16 cellular contexts compared by ENCODE assay signal in the genomic region with DNA sequence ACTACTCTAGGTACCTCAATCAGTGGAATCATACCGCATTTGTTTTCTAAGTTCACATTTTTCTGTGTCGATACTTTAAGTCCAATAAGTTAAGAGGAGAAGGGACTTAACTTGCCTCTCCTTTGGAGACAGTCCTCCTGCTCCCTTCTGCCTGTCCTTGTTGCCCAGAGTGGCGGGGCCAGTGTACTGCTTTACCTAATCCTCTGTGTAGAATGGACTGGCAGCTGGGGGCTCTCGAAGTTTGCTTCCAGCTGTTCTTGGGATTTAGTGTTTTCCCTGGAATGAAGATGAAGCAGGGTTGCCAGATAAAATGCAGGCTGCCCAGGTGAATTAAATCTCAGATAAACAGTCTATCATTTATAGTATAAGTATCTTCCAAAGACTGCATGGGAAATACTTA.
"Had no signal": no experiment of that assay in that cellular context is flagged by ENCODE, and none has a peak within 500 bp of the region (broad histone marks: within the 10 kb centered on the region; RNA-seq: fewer than 3 reads in every experiment).

No MANE protein-coding gene starts in this region.

- H3K27ac Mint-ChIP-seq: activated CD4-positive, alpha-beta T cell treated with anti-CD3 and anti-CD28 coated beads, Interleukin-2, amount 10 ng/mL, durations not matched to agents 24 days and 14 days; activated naive CD4-positive, alpha-beta T cell treated with anti-CD3 and anti-CD28 coated beads, Interleukin-2, amount 10 ng/mL, durations not matched to agents 7 days and 5 days; activated T-helper 1 cell treated with anti-CD3 and anti-CD28 coated beads, Interleukin-12 subunit alpha, Interleukin-12 subunit beta, Interleukin-2, Interleukin-4 antibody, amounts not matched to agents 30 ng/mL and 10 ng/mL and 1 ng/mL, durations not matched to agents 14 hours and 24 hours and 36 hours; naive B cell; stimulated activated naive B cell treated with anti-CD40 and anti-IgM and Interleukin-4, amounts not matched to agents 10 μg/mL and 1 μg/mL and 100 μg/mL, for 72 hours had no signal

- H3K27me3 ChIP-seq: dorsolateral prefrontal cortex, neutrophil, tibial nerve, uterus had no signal

- H3K4me1 ChIP-seq: uterus had no signal

- H3K9me3 ChIP-seq: neutrophil, tibial nerve, uterus had no signal

- H3K4me1 Mint-ChIP-seq: activated CD4-positive, alpha-beta T cell treated with anti-CD3 and anti-CD28 coated beads, Interleukin-2, amount 10 ng/mL, durations not matched to agents 24 days and 14 days; activated naive CD4-positive, alpha-beta T cell treated with anti-CD3 and anti-CD28 coated beads, Interleukin-2, amount 10 ng/mL, durations not matched to agents 7 days and 5 days; naive B cell; stimulated activated naive B cell treated with anti-CD40 and anti-IgM and Interleukin-4, amounts not matched to agents 10 μg/mL and 1 μg/mL and 100 μg/mL, for 72 hours had no signal

- H3K27ac ChIP-seq: neutrophil, uterus had no signal

- DNase-seq: activated CD4-positive, alpha-beta T cell treated with anti-CD3 and anti-CD28 coated beads, Interleukin-2, amount 10 ng/mL, durations not matched to agents 24 days and 14 days; activated CD4-positive, CD25-positive, alpha-beta regulatory T cell; activated CD8-positive, alpha-beta memory T cell treated with anti-CD3 and anti-CD28 coated beads, Interleukin-2, amount 50 U/mL, for 48 hours; activated naive CD4-positive, alpha-beta T cell treated with anti-CD3 and anti-CD28 coated beads, Interleukin-2, amount 10 ng/mL, durations not matched to agents 7 days and 5 days; dorsolateral prefrontal cortex; islet precursor cell; naive B cell; retina; stimulated activated CD4-positive, alpha-beta T cell treated with anti-CD3 and anti-CD28 coated beads, Interleukin-4, amount 100 ng/mL, for 1 hour; stimulated activated naive B cell treated with anti-CD40 and anti-IgM and Interleukin-4, amounts not matched to agents 10 μg/mL and 1 μg/mL and 100 μg/mL, for 72 hours; T-helper 2 cell; uterus had no signal

- ATAC-seq: stimulated activated naive B cell treated with anti-CD40 and anti-IgM and Interleukin-4, amounts not matched to agents 10 μg/mL and 1 μg/mL and 100 μg/mL, for 72 hours had no signal

- H3K9me3 Mint-ChIP-seq: activated CD4-positive, alpha-beta T cell treated with anti-CD3 and anti-CD28 coated beads, Interleukin-2, amount 10 ng/mL, durations not matched to agents 24 days and 14 days; activated naive CD4-positive, alpha-beta T cell treated with anti-CD3 and anti-CD28 coated beads, Interleukin-2, amount 10 ng/mL, durations not matched to agents 7 days and 5 days; activated T-helper 1 cell treated with anti-CD3 and anti-CD28 coated beads, Interleukin-12 subunit alpha, Interleukin-12 subunit beta, Interleukin-2, Interleukin-4 antibody, amounts not matched to agents 30 ng/mL and 10 ng/mL and 1 ng/mL, durations not matched to agents 14 hours and 24 hours and 36 hours; endodermal cell; stimulated activated naive B cell treated with anti-CD40 and anti-IgM and Interleukin-4, amounts not matched to agents 10 μg/mL and 1 μg/mL and 100 μg/mL, for 72 hours had no signal

- H3K4me3 Mint-ChIP-seq: activated CD4-positive, alpha-beta T cell treated with anti-CD3 and anti-CD28 coated beads, Interleukin-2, amount 10 ng/mL, durations not matched to agents 24 days and 14 days; activated naive CD4-positive, alpha-beta T cell treated with anti-CD3 and anti-CD28 coated beads, Interleukin-2, amount 10 ng/mL, durations not matched to agents 7 days and 5 days; activated T-helper 1 cell treated with anti-CD3 and anti-CD28 coated beads, Interleukin-12 subunit alpha, Interleukin-12 subunit beta, Interleukin-2, Interleukin-4 antibody, amounts not matched to agents 30 ng/mL and 10 ng/mL and 1 ng/mL, durations not matched to agents 14 hours and 24 hours and 36 hours; endodermal cell; naive B cell; stimulated activated naive B cell treated with anti-CD40 and anti-IgM and Interleukin-4, amounts not matched to agents 10 μg/mL and 1 μg/mL and 100 μg/mL, for 72 hours had no signal

- H3K27me3 Mint-ChIP-seq: activated CD4-positive, alpha-beta T cell treated with anti-CD3 and anti-CD28 coated beads, Interleukin-2, amount 10 ng/mL, durations not matched to agents 24 days and 14 days had no signal

- H3K36me3 ChIP-seq: neutrophil, tibial nerve, uterus had no signal

- H3K36me3 Mint-ChIP-seq: activated naive CD4-positive, alpha-beta T cell treated with anti-CD3 and anti-CD28 coated beads, Interleukin-2, amount 10 ng/mL, durations not matched to agents 7 days and 5 days; naive B cell; stimulated activated naive B cell treated with anti-CD40 and anti-IgM and Interleukin-4, amounts not matched to agents 10 μg/mL and 1 μg/mL and 100 μg/mL, for 72 hours had no signal

- H3K4me3 ChIP-seq: dorsolateral prefrontal cortex, tibial nerve, uterus had no signal
